Comparison of ENCODE assay signal across 34 cellular contexts in genomic region chrX:78543281-78543680, GRCh38.
"Had no signal": no experiment of that assay in that cellular context is flagged by ENCODE, and none has a peak within 500 bp of the region (broad histone marks: within the 10 kb centered on the region; RNA-seq: fewer than 3 reads in every experiment).

No MANE protein-coding gene starts in this region.

- DNase-seq: Karpas-422, Kasumi-1, MG63, MM.1S, MV-4-11, NCI-H1048, NCI-H1092, NCI-H1092 treated with DMSO at 0.1 percent for 48 hours, NCI-H1105, NCI-H1105 treated with DMSO at 0.1 percent for 48 hours, NCI-H1417, NCI-H1417 treated with DMSO at 0.1 percent for 48 hours, NCI-H1436, NCI-H1436 treated with DMSO at 0.1 percent for 48 hours, NCI-H146, NCI-H1694, NCI-H1694 treated with DMSO at 0.1 percent for 48 hours, NCI-H187, NCI-H187 treated with DMSO at 0.1 percent for 48 hours, NCI-H1930, NCI-H2029, NCI-H2029 treated with DMSO at 0.1 percent for 48 hours, NCI-H2081, NCI-H2081 treated with DMSO at 0.1 percent for 48 hours, NCI-H2107, NCI-H2171, NCI-H2171 treated with DMSO at 0.1 percent for 48 hours, NCI-H2227 treated with DMSO at 0.1 percent for 48 hours, NCI-H226, NCI-H345, NCI-H446, NCI-H446 treated with DMSO at 0.1 percent for 48 hours, NCI-H510A had no signal

- H3K9me3 ChIP-seq: MG63 had no signal

- H3K4me3 ChIP-seq: MG63 had no signal

- H3K36me3 ChIP-seq: MG63 had no signal

- H3K9ac ChIP-seq: KMS-11 had no signal

- H3K4me2 ChIP-seq: KMS-11 had no signal

- H3K27ac ChIP-seq: KMS-11 had no signal

- H3K27me3 ChIP-seq: MG63 had no signal
